ENCODE assay signal across 1 cellular context in the genomic region with DNA sequence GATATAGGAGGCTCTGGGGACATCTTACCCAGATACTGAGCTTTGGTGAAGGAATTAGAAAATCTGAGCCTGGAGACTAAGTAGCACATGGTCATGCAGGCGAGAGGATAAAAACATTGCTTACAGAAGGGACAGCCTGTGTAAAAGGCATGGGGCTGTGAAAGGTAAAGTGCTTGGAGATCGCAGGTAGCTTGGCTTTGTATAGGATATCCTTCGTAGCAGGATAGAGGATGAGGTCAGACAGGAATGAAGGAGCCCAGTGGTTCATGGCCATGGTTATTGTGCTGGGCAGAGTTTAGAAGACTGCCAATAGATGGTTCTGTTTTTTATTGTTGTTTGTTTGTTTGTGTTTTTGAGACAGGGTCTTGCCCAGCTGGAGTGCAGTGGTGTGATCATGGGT.
TF ChIP-seq lines count a peak whose summit lies in the region.

No MANE protein-coding gene starts in this region.

TF ChIP-seq in WTC11, 78 proteins besides CTCF, POLR2A, EP300 and RAD21 (continued from another document):
- TF ChIP-seq, protein P1, sequence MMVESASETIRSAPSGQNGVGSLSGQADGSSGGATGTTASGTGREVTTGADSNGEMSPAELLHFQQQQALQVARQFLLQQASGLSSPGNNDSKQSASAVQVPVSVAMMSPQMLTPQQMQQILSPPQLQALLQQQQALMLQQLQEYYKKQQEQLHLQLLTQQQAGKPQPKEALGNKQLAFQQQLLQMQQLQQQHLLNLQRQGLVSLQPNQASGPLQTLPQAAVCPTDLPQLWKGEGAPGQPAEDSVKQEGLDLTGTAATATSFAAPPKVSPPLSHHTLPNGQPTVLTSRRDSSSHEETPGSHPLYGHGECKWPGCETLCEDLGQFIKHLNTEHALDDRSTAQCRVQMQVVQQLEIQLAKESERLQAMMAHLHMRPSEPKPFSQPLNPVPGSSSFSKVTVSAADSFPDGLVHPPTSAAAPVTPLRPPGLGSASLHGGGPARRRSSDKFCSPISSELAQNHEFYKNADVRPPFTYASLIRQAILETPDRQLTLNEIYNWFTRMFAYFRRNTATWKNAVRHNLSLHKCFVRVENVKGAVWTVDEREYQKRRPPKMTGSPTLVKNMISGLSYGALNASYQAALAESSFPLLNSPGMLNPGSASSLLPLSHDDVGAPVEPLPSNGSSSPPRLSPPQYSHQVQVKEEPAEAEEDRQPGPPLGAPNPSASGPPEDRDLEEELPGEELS (CRISPR knock-in tag; IDR thresholded peaks at IDR 0.05) = no peak
- TF ChIP-seq, protein P2, sequence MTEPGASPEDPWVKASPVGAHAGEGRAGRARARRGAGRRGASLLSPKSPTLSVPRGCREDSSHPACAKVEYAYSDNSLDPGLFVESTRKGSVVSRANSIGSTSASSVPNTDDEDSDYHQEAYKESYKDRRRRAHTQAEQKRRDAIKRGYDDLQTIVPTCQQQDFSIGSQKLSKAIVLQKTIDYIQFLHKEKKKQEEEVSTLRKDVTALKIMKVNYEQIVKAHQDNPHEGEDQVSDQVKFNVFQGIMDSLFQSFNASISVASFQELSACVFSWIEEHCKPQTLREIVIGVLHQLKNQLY (CRISPR knock-in tag; IDR thresholded peaks at IDR 0.05) = no peak
- TF ChIP-seq FOXP1 (CRISPR knock-in tag; IDR thresholded peaks at IDR 0.05; ENCODE audit: borderline replicate concordance) = no peak
- no peak for TF ChIP-seq MXD4 (CRISPR knock-in tag; IDR thresholded peaks at IDR 0.05; ENCODE audit: borderline replicate concordance)
- TF ChIP-seq, protein P3, sequence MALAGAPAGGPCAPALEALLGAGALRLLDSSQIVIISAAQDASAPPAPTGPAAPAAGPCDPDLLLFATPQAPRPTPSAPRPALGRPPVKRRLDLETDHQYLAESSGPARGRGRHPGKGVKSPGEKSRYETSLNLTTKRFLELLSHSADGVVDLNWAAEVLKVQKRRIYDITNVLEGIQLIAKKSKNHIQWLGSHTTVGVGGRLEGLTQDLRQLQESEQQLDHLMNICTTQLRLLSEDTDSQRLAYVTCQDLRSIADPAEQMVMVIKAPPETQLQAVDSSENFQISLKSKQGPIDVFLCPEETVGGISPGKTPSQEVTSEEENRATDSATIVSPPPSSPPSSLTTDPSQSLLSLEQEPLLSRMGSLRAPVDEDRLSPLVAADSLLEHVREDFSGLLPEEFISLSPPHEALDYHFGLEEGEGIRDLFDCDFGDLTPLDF (CRISPR knock-in tag; IDR thresholded peaks at IDR 0.05) = no peak
- TF ChIP-seq, protein P4, sequence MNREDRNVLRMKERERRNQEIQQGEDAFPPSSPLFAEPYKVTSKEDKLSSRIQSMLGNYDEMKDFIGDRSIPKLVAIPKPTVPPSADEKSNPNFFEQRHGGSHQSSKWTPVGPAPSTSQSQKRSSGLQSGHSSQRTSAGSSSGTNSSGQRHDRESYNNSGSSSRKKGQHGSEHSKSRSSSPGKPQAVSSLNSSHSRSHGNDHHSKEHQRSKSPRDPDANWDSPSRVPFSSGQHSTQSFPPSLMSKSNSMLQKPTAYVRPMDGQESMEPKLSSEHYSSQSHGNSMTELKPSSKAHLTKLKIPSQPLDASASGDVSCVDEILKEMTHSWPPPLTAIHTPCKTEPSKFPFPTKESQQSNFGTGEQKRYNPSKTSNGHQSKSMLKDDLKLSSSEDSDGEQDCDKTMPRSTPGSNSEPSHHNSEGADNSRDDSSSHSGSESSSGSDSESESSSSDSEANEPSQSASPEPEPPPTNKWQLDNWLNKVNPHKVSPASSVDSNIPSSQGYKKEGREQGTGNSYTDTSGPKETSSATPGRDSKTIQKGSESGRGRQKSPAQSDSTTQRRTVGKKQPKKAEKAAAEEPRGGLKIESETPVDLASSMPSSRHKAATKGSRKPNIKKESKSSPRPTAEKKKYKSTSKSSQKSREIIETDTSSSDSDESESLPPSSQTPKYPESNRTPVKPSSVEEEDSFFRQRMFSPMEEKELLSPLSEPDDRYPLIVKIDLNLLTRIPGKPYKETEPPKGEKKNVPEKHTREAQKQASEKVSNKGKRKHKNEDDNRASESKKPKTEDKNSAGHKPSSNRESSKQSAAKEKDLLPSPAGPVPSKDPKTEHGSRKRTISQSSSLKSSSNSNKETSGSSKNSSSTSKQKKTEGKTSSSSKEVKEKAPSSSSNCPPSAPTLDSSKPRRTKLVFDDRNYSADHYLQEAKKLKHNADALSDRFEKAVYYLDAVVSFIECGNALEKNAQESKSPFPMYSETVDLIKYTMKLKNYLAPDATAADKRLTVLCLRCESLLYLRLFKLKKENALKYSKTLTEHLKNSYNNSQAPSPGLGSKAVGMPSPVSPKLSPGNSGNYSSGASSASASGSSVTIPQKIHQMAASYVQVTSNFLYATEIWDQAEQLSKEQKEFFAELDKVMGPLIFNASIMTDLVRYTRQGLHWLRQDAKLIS (CRISPR knock-in tag; IDR thresholded peaks at IDR 0.05; ENCODE audit: borderline replicate concordance) = no peak
